Comparison of ENCODE assay signal across 8 cellular contexts in the genomic region with DNA sequence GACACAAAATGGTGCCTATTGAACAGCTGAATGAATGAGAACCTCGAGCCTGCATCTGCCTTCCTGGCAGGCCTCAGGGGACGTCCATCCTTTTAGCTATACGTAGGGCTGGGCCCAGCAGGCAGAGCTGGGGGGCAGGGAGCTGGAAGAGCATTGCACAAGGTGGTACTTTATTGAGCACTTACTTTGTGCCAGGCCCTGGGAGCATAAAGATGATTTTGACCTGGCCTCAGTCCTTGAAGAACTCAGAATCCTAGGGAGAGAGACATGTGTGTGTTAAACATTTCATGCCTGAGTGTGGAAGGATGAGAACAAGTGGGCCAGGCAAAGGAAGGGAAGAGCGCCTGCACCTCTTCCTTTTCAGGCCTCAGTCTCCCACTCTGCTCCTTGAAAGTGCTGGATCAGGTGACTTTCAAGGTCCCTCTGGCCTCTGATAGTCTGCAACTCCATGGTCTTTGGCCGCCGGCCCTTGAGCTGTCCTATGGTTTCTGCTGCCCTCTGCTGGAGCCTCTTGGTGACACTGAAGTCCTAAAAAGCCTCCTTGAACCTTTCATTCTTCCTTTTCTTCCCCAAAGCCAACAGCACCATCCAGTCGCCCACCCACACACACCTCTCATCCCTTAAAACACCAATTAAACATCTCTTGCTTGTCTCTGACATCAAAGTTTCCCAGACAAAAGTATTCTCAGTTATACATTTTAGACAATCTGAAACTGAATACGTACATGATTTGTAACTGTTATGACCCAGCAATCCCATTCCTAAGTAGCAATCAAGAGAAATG. TPM values are rescaled to one million over a fixed set of nuclear protein-coding genes. Genes with fewer than 3 reads are reported as not detected.
DNase-seq lines count a peak whose midpoint lies in the region; ATAC-seq and TF ChIP-seq lines count a peak whose summit lies in the region.

No MANE protein-coding gene starts in this region.

- no peaks in the 10 kb centered on the region for H3F3A ChIP-seq in DOHH2 (ENCODE audit: control insufficient read depth, insufficient read depth)

- TF ChIP-seq CTCF in DOHH2 (IDR thresholded peaks at IDR 0.05; ENCODE audit: low read depth, low read length, poor library complexity, severe bottlenecking), result peak; percentile 86
- TF ChIP-seq CTCF in LNCaP clone FGC (IDR thresholded peaks at IDR 0.05; ENCODE audit: control insufficient read depth, extremely low read depth, insufficient read depth), result peak; percentile 86
- TF ChIP-seq CTCF in osteocyte (IDR thresholded peaks at IDR 0.05), result peak; percentile 91
- peak; percentile 60 to 80 (median 70) for TF ChIP-seq CTCF in upper lobe of left lung (IDR thresholded peaks at IDR 0.05)

- 42 to 50% methylated on average over 8 of the region's 8 CpGs for WGBS in upper lobe of left lung, 2 donors

- H3K27ac ChIP-seq in DOHH2 (ENCODE audit: low read depth, low read length) (no peak overlapping the region), upper lobe of left lung (no peak overlapping the region)

- ATAC-seq in upper lobe of left lung (ENCODE audit: low FRiP score in 2 of 2) (peak; percentile 54 to 70), HG03097 (IDR thresholded peaks at IDR 0.05; ENCODE audit: low FRiP score, unreplicated experiment) (no peak)

- H3K4me3 ChIP-seq in DOHH2 (ENCODE audit: low read length), result no peak overlapping the region
- H3K4me3 ChIP-seq in LNCaP clone FGC (ENCODE audit: low read depth, low read length), result no peak overlapping the region
- no peak overlapping the region for H3K4me3 ChIP-seq in upper lobe of left lung

- no peak for DNase-seq in LNCaP clone FGC (ENCODE audit: low read depth)
- DNase-seq in RKO (ENCODE audit: low spot score), result peak; percentile 81
- DNase-seq in activated T-helper 1 cell treated with anti-CD3 and anti-CD28 coated beads, Interleukin-2, amount 50 U/mL, for 16 hours (ENCODE audit: low read depth in 1 of 2, low spot score in 1 of 2), result peak; percentile 20 to 22
- peak; percentile 60 for DNase-seq in foreskin melanocyte
- no peak for DNase-seq in osteocyte (ENCODE audit: extremely low spot score, unreplicated experiment)
- peak in 1 of 2 donors; percentile 78 for DNase-seq in upper lobe of left lung

- H3K27ac Mint-ChIP-seq in osteocyte (ENCODE audit: unreplicated experiment), result no peak overlapping the region

- peaks cover 18% of the 10 kb centered on the region for H3K4me1 Mint-ChIP-seq in osteocyte (ENCODE audit: unreplicated experiment)

- no peaks in the 10 kb centered on the region for H3K36me3 Mint-ChIP-seq in osteocyte (ENCODE audit: unreplicated experiment)

- H3K9me3 ChIP-seq in DOHH2 (ENCODE audit: control insufficient read depth, insufficient read depth, low read length) (no peaks in the 10 kb centered on the region), upper lobe of left lung (no peaks in the 10 kb centered on the region)

- H3K9me3 Mint-ChIP-seq in osteocyte (ENCODE audit: unreplicated experiment), result no peaks in the 10 kb centered on the region

- H4K20me1 ChIP-seq in DOHH2 (ENCODE audit: control insufficient read depth, insufficient read depth, low read depth, low read length), result no peaks in the 10 kb centered on the region

- H3K9me2 ChIP-seq in DOHH2 (replicated peaks; ENCODE audit: control insufficient read depth, low read length), result no peaks in the 10 kb centered on the region

- no peaks in the 10 kb centered on the region for H3K79me2 ChIP-seq in DOHH2 (ENCODE audit: control insufficient read depth, low read length)

- H3K27me3 Mint-ChIP-seq in osteocyte (ENCODE audit: unreplicated experiment), result peaks cover 26% of the 10 kb centered on the region

- TF ChIP-seq EP300 in upper lobe of left lung (IDR thresholded peaks at IDR 0.05), result no peak

- no peak overlapping the region for H3K4me3 Mint-ChIP-seq in osteocyte (ENCODE audit: unreplicated experiment)

- no peak overlapping the region for H3K4me2 ChIP-seq in DOHH2 (ENCODE audit: low read length)

- H3K36me3 ChIP-seq in DOHH2 (ENCODE audit: control insufficient read depth, low read length) (no peaks in the 10 kb centered on the region), upper lobe of left lung (no peaks in the 10 kb centered on the region)

- H3K27me3 ChIP-seq in DOHH2 (ENCODE audit: control insufficient read depth, low read length) (peaks cover 41% of the 10 kb centered on the region), upper lobe of left lung (peaks cover 0 to 16% (median 6%) of the 10 kb centered on the region in 4 donors)

- H3K4me1 ChIP-seq in DOHH2 (ENCODE audit: control insufficient read depth, low read length) (0 out of 2 replicates have a peak, but pooled peaks cover 3% of the 10 kb centered on the region), upper lobe of left lung (peaks cover 10 to 33% (median 16%) of the 10 kb centered on the region in 4 donors)

- TF ChIP-seq POLR2A in upper lobe of left lung (IDR thresholded peaks at IDR 0.05), result no peak

RNA-seq across cellular contexts. Expression of gene PEAR1, which starts 3.5 kb away (rescaled TPM):
- 27.4 and 28.2 TPM in 2 replicates for total RNA-seq in osteocyte
- 10 to 100 TPM in 4 of 6 donors, 1 to 10 TPM in 2; 8.4 to 33.5 (median 13.7) TPM for total RNA-seq in upper lobe of left lung

RNA-seq across cellular contexts. Expression of gene NTRK1, which starts 29.3 kb away (rescaled TPM):
- not detected in 2 replicates for total RNA-seq in osteocyte
- 1 to 10 TPM in 3 of 6 donors, under 1 TPM in 1, not detected in 2; 0.30 to 1.4 (median 1.2) TPM for total RNA-seq in upper lobe of left lung

RNA-seq across cellular contexts. Expression of gene LRRC71, which starts 30.4 kb away (rescaled TPM):
- total RNA-seq in osteocyte (0.18 and 0.35 TPM in 2 replicates), upper lobe of left lung (10 to 100 TPM in 1 of 6 donors, 1 to 10 TPM in 4, under 1 TPM in 1; 0.49 to 13.9 (median 6.3) TPM)

RNA-seq across cellular contexts. Expression of gene INSRR, which starts 31.1 kb away (rescaled TPM):
- 0.08 and 0.21 TPM in 2 replicates for total RNA-seq in osteocyte
- under 1 TPM in 2 of 6 donors, not detected in 4; 0.03 to 0.22 TPM for total RNA-seq in upper lobe of left lung

Comparison
In these comparisons a context has a peak if more than half of its experiments do, and no peak if none do; other contexts are left out.
1. DNase-seq: peak in RKO (single experiment), activated T-helper 1 cell treated with anti-CD3 and anti-CD28 coated beads, Interleukin-2, amount 50 U/mL, for 16 hours (2 of 2) and foreskin melanocyte (single experiment); none in LNCaP clone FGC (single experiment) and osteocyte (single experiment).
2. Peak in every context shown above with its lines, with median percentiles within 50 percentile points of each other: CTCF ChIP-seq.